In genomic region chr1:11407301-11407994, GRCh38 we compare ENCODE assay signal across 13 cellular contexts.
A peak's percentile ranks its signal among the peaks of the same experiment; 100 is the strongest.
DNase-seq lines count a peak whose midpoint lies in the region; ATAC-seq lines count a peak whose summit lies in the region.
"Had no signal": no experiment of that assay in that cellular context is flagged by ENCODE, and none has a peak within 500 bp of the region (broad histone marks: within the 10 kb centered on the region; RNA-seq: fewer than 3 reads in every experiment).

No MANE protein-coding gene starts in this region.

- peak; percentile 61 for DNase-seq in activated CD8-positive, alpha-beta memory T cell treated with anti-CD3 and anti-CD28 coated beads for 24 hours
- no peak for DNase-seq in activated CD8-positive, alpha-beta memory T cell treated with anti-CD3 and anti-CD28 coated beads, Interleukin-2, amount 50 U/mL, for 48 hours
- peak; percentile 95 for DNase-seq in KBM-7
- peak; percentile 37 to 42 for DNase-seq in activated T-cell treated with anti-CD3 and anti-CD28 coated beads, Interleukin-2, amount 50 U/mL, for 48 hours
- DNase-seq in stimulated activated CD4-positive, alpha-beta T cell treated with anti-CD3 and anti-CD28 coated beads, Interleukin-4, amount 100 ng/mL, for 24 hours, result peak; percentile 10
- DNase-seq in NK-92 (lab: John Stamatoyannopoulos, UW; ENCODE audit: unreplicated experiment), result no peak
- no peak for DNase-seq in globus pallidus (ENCODE audit: low spot score)
- DNase-seq: amniotic stem cell, NCI-H2227 treated with DMSO at 0.1 percent for 48 hours had no signal

- no peak for ATAC-seq in GM21526 (IDR thresholded peaks at IDR 0.05; ENCODE audit: low FRiP score, unreplicated experiment)
- ATAC-seq: A549, Panc1, sciatic nerve had no signal

- in situ Hi-C loops in KBM-7 (cut with MboI; ENCODE audit: low pct_unique_long_range_greater_than_20kb, low sequenced_read_pairs), result no loop called here

Comparison
In these comparisons a context has a peak if more than half of its experiments do, and no peak if none do; other contexts are left out.
1. DNase-seq: peak in activated CD8-positive, alpha-beta memory T cell treated with anti-CD3 and anti-CD28 coated beads for 24 hours (single experiment), KBM-7 (single experiment), activated T-cell treated with anti-CD3 and anti-CD28 coated beads, Interleukin-2, amount 50 U/mL, for 48 hours (2 of 2) and stimulated activated CD4-positive, alpha-beta T cell treated with anti-CD3 and anti-CD28 coated beads, Interleukin-4, amount 100 ng/mL, for 24 hours (single experiment); none in activated CD8-positive, alpha-beta memory T cell treated with anti-CD3 and anti-CD28 coated beads, Interleukin-2, amount 50 U/mL, for 48 hours (single experiment), NK-92 (single experiment) and globus pallidus (single experiment).